In the genomic region with DNA sequence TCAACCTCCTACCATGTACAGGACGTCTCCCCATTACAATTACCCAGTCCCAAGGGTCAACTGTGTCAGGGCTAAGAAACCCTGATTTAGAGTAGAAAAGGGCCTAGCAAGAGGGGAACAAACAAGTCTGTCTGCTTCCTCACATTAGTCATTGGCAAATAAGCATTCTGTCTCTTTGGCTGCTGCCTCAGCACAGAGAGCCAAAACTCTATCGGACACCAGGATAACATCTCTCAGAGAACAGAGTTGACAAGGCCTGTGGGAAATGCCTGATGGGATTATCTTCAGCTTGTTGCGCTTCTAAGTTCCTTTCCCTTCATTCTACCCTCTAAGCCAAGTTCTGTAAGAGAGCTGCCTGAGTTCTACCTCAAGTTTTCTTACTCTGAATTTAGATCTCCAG, we compare ENCODE assay signal across 24 cellular contexts. TPM values are rescaled to one million over a fixed set of nuclear protein-coding genes. Genes with fewer than 3 reads are reported as not detected.
"Had no signal": no experiment of that assay in that cellular context is flagged by ENCODE, and none has a peak within 500 bp of the region (broad histone marks: within the 10 kb centered on the region; RNA-seq: fewer than 3 reads in every experiment).

No MANE protein-coding gene starts in this region.

- H3K27me3 ChIP-seq: ascending aorta, body of pancreas, Peyer's patch had no signal

- H3K36me3 Mint-ChIP-seq: T-cell had no signal

- H3K9me3 ChIP-seq: ascending aorta, body of pancreas, Peyer's patch had no signal

- DNase-seq: activated CD4-positive, alpha-beta T cell treated with anti-CD3 and anti-CD28 coated beads for 4 hours; activated CD8-positive, alpha-beta memory T cell treated with anti-CD3 and anti-CD28 coated beads, Interleukin-2, amount 50 U/mL, for 4 hours; activated CD8-positive, alpha-beta T cell treated with anti-CD3 and anti-CD28 coated beads for 36 hours; activated gamma-delta T cell treated with Interleukin-2 at 50 U/mL for 16 hours; activated naive CD4-positive, alpha-beta T cell treated with anti-CD3 and anti-CD28 coated beads, Interleukin-2, amount 50 U/mL, for 16 hours; activated T-cell treated with anti-CD3 and anti-CD28 coated beads, Interleukin-2, amount 50 U/mL, for 72 hours; body of pancreas; NCI-H1417; NCI-H1930; NCI-H2171; NCI-H2227 treated with DMSO at 0.1 percent for 48 hours; NCI-H446 treated with DMSO at 0.1 percent for 48 hours; NCI-H524 treated with DMSO at 0.1 percent for 48 hours; NCI-H748 treated with DMSO at 0.1 percent for 48 hours; OCI-M1; Peyer's patch; SHP77 treated with DMSO at 0.1 percent for 48 hours; T-cell; T-helper 2 cell; T1000; WERI-Rb-1 had no signal

- H3K9me3 Mint-ChIP-seq: activated CD8-positive, alpha-beta T cell treated with anti-CD3 and anti-CD28 coated beads for 36 hours; activated T-cell treated with anti-CD3 and anti-CD28 coated beads, Interleukin-2, amount 50 U/mL, for 72 hours; activated T-helper 2 cell treated with anti-CD3 and anti-CD28 coated beads, Interferon-gamma antibody, Interleukin-2, Interleukin-4, amounts not matched to agents 10 μg/mL and 5 μg/mL and 100 μg/mL, durations not matched to agents 14 hours and 24 hours and 36 hours; T-cell had no signal

- H3K36me3 ChIP-seq: ascending aorta, Peyer's patch, WERI-Rb-1 had no signal

- H3K27me3 Mint-ChIP-seq: activated CD8-positive, alpha-beta T cell treated with anti-CD3 and anti-CD28 coated beads for 36 hours had no signal

- H3K4me3 Mint-ChIP-seq: activated CD8-positive, alpha-beta T cell treated with anti-CD3 and anti-CD28 coated beads for 36 hours; activated T-cell treated with anti-CD3 and anti-CD28 coated beads, Interleukin-2, amount 50 U/mL, for 72 hours; T-cell had no signal

- H3K4me1 ChIP-seq: ascending aorta, body of pancreas, Peyer's patch had no signal

- H3K4me3 ChIP-seq: ascending aorta, body of pancreas, Peyer's patch had no signal

- ATAC-seq: activated CD8-positive, alpha-beta T cell treated with anti-CD3 and anti-CD28 coated beads for 36 hours; activated T-cell treated with anti-CD3 and anti-CD28 coated beads, Interleukin-2, amount 50 U/mL, for 72 hours; body of pancreas; T-cell had no signal

- H3K27ac ChIP-seq: ascending aorta, body of pancreas, Peyer's patch, RWPE1, WERI-Rb-1 had no signal

- H3K27ac Mint-ChIP-seq: activated CD8-positive, alpha-beta T cell treated with anti-CD3 and anti-CD28 coated beads for 36 hours; activated T-cell treated with anti-CD3 and anti-CD28 coated beads, Interleukin-2, amount 50 U/mL, for 72 hours; activated T-helper 2 cell treated with anti-CD3 and anti-CD28 coated beads, Interferon-gamma antibody, Interleukin-2, Interleukin-4, amounts not matched to agents 10 μg/mL and 5 μg/mL and 100 μg/mL, durations not matched to agents 14 hours and 24 hours and 36 hours; T-cell had no signal

RNA-seq across cellular contexts. Expression of a gene that starts 19.0 kb away (rescaled TPM):
- total RNA-seq: activated CD8-positive, alpha-beta T cell treated with anti-CD3 and anti-CD28 coated beads for 36 hours; activated T-helper 2 cell treated with anti-CD3 and anti-CD28 coated beads, Interferon-gamma antibody, Interleukin-2, Interleukin-4, amounts not matched to agents 10 μg/mL and 5 μg/mL and 100 μg/mL, durations not matched to agents 14 hours and 24 hours and 36 hours; ascending aorta; Peyer's patch; T-cell had no signal
